Comparison of ENCODE assay signal across 1 cellular context in the genomic region with DNA sequence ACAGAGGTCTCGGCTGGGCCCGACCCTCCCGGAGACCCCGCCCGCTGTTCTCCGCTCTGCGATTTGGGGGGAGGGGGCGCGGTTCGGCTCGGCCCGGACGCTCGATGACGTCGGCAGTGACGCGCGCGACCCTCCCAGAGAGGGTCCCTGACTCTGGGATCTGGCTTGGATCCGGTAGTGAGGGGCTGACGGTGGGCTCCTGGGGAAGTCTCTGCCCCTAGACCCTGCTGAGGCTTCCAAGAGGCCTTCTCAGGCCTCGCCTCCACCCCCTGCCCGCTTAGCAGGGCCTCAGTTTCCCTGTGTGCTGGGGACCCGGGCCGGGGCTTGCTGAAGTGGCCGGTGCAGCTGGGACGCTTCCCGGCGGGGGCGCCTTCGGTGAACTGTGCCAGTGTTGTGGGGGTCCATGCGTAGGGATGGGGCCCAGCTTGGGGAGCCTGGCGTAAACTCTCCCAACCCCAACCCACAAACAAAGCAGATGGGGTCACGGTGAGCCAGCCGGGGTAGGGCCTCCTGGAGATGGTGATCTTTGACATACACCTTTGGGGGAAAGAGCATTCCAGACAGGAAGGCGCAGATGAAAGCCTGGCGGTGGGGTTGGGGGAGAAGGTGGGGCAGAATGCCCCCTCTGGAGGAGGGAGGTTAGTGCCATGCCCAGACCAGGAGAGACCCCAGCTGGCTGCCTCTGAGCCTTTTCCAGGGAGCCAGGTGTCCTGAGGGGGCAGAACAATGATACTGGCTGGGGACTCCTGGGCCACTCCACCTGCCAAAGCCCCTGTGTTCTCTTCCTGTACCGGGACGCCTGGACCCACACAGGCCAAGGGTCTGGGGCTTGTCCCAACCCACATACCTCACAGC.
A peak's percentile ranks its signal among the peaks of the same experiment; 100 is the strongest.
TF ChIP-seq lines count a peak whose summit lies in the region.

No MANE protein-coding gene starts in this region.

TF ChIP-seq in HepG2, 621 proteins besides CTCF, POLR2A, EP300 and RAD21 (continues in another document):
- TF ChIP-seq, protein P1, sequence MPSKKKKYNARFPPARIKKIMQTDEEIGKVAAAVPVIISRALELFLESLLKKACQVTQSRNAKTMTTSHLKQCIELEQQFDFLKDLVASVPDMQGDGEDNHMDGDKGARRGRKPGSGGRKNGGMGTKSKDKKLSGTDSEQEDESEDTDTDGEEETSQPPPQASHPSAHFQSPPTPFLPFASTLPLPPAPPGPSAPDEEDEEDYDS (CRISPR knock-in tag; IDR thresholded peaks at IDR 0.05) = no peak
- no peak for TF ChIP-seq ZSCAN29 (CRISPR knock-in tag; conservative IDR thresholded peaks at IDR 0.05)
- TF ChIP-seq ZNF772 (CRISPR knock-in tag; IDR thresholded peaks at IDR 0.05) = no peak
- TF ChIP-seq, protein P2, sequence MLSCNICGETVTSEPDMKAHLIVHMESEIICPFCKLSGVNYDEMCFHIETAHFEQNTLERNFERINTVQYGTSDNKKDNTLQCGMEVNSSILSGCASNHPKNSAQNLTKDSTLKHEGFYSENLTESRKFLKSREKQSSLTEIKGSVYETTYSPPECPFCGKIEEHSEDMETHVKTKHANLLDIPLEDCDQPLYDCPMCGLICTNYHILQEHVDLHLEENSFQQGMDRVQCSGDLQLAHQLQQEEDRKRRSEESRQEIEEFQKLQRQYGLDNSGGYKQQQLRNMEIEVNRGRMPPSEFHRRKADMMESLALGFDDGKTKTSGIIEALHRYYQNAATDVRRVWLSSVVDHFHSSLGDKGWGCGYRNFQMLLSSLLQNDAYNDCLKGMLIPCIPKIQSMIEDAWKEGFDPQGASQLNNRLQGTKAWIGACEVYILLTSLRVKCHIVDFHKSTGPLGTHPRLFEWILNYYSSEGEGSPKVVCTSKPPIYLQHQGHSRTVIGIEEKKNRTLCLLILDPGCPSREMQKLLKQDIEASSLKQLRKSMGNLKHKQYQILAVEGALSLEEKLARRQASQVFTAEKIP (CRISPR knock-in tag; IDR thresholded peaks at IDR 0.05; ENCODE audit: borderline replicate concordance) = no peak
- peak; percentile 11 for TF ChIP-seq SRSF1 (optimal IDR thresholded peaks at IDR 0.05; ENCODE audit: low read depth, low read length)
- no peak for TF ChIP-seq TCF7 (IDR thresholded peaks at IDR 0.05; ENCODE audit: low read depth)
- no peak for TF ChIP-seq ZFYVE20 (CRISPR knock-in tag; IDR thresholded peaks at IDR 0.05; ENCODE audit: borderline replicate concordance, low read depth)
- TF ChIP-seq ZNF670 (CRISPR knock-in tag; IDR thresholded peaks at IDR 0.05; ENCODE audit: borderline replicate concordance) = 0 out of 2 replicates have a peak, but pooled peaks have one; percentile 33
- TF ChIP-seq, protein P3, sequence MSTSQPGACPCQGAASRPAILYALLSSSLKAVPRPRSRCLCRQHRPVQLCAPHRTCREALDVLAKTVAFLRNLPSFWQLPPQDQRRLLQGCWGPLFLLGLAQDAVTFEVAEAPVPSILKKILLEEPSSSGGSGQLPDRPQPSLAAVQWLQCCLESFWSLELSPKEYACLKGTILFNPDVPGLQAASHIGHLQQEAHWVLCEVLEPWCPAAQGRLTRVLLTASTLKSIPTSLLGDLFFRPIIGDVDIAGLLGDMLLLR (CRISPR knock-in tag; IDR thresholded peaks at IDR 0.05) = no peak
- TF ChIP-seq, protein P4, sequence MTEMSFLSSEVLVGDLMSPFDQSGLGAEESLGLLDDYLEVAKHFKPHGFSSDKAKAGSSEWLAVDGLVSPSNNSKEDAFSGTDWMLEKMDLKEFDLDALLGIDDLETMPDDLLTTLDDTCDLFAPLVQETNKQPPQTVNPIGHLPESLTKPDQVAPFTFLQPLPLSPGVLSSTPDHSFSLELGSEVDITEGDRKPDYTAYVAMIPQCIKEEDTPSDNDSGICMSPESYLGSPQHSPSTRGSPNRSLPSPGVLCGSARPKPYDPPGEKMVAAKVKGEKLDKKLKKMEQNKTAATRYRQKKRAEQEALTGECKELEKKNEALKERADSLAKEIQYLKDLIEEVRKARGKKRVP (CRISPR knock-in tag; IDR thresholded peaks at IDR 0.05) = no peak
- no peak for TF ChIP-seq HOXA9 (CRISPR knock-in tag; IDR thresholded peaks at IDR 0.05; ENCODE audit: borderline replicate concordance)
- TF ChIP-seq PLRG1 (conservative IDR thresholded peaks at IDR 0.05) = no peak
- no peak for TF ChIP-seq DR1 (CRISPR knock-in tag; IDR thresholded peaks at IDR 0.05)
- TF ChIP-seq PHF20 (CRISPR knock-in tag; IDR thresholded peaks at IDR 0.05) = no peak
- TF ChIP-seq, protein P5, sequence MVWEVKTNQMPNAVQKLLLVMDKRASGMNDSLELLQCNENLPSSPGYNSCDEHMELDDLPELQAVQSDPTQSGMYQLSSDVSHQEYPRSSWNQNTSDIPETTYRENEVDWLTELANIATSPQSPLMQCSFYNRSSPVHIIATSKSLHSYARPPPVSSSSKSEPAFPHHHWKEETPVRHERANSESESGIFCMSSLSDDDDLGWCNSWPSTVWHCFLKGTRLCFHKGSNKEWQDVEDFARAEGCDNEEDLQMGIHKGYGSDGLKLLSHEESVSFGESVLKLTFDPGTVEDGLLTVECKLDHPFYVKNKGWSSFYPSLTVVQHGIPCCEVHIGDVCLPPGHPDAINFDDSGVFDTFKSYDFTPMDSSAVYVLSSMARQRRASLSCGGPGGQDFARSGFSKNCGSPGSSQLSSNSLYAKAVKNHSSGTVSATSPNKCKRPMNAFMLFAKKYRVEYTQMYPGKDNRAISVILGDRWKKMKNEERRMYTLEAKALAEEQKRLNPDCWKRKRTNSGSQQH (CRISPR knock-in tag; IDR thresholded peaks at IDR 0.05; ENCODE audit: low read depth) = no peak
- TF ChIP-seq ZFX (CRISPR knock-in tag; IDR thresholded peaks at IDR 0.05; ENCODE audit: low read depth) = peak; percentile 49
- 0 out of 2 replicates have a peak, but pooled peaks have one; percentile 24 for TF ChIP-seq ZMAT3 (CRISPR knock-in tag; conservative IDR thresholded peaks at IDR 0.05)
- 0 out of 2 replicates have a peak, but pooled peaks have one; percentile 20 for TF ChIP-seq ZSCAN21 (CRISPR knock-in tag; IDR thresholded peaks at IDR 0.05; ENCODE audit: borderline replicate concordance)
- TF ChIP-seq YEATS4 (CRISPR knock-in tag; IDR thresholded peaks at IDR 0.05; ENCODE audit: borderline replicate concordance) = no peak
- no peak for TF ChIP-seq FIP1L1 (IDR thresholded peaks at IDR 0.05; ENCODE audit: borderline replicate concordance, insufficient read depth, low read depth, low read length)
- TF ChIP-seq SP2 (CRISPR knock-in tag; IDR thresholded peaks at IDR 0.05) = no peak
- TF ChIP-seq MAFK (conservative IDR thresholded peaks at IDR 0.05 in 1 of 2, IDR thresholded peaks at IDR 0.05 in 1 of 2; ENCODE audit: low read length in 2 of 2) = no peak
- TF ChIP-seq ZNF224 (CRISPR knock-in tag; IDR thresholded peaks at IDR 0.05) = no peak
- no peak for TF ChIP-seq ZBTB8A (CRISPR knock-in tag; IDR thresholded peaks at IDR 0.05; ENCODE audit: borderline replicate concordance, low read depth)
- TF ChIP-seq ZNF136 (CRISPR knock-in tag; IDR thresholded peaks at IDR 0.05; ENCODE audit: low read depth) = no peak
- TF ChIP-seq, protein P6, sequence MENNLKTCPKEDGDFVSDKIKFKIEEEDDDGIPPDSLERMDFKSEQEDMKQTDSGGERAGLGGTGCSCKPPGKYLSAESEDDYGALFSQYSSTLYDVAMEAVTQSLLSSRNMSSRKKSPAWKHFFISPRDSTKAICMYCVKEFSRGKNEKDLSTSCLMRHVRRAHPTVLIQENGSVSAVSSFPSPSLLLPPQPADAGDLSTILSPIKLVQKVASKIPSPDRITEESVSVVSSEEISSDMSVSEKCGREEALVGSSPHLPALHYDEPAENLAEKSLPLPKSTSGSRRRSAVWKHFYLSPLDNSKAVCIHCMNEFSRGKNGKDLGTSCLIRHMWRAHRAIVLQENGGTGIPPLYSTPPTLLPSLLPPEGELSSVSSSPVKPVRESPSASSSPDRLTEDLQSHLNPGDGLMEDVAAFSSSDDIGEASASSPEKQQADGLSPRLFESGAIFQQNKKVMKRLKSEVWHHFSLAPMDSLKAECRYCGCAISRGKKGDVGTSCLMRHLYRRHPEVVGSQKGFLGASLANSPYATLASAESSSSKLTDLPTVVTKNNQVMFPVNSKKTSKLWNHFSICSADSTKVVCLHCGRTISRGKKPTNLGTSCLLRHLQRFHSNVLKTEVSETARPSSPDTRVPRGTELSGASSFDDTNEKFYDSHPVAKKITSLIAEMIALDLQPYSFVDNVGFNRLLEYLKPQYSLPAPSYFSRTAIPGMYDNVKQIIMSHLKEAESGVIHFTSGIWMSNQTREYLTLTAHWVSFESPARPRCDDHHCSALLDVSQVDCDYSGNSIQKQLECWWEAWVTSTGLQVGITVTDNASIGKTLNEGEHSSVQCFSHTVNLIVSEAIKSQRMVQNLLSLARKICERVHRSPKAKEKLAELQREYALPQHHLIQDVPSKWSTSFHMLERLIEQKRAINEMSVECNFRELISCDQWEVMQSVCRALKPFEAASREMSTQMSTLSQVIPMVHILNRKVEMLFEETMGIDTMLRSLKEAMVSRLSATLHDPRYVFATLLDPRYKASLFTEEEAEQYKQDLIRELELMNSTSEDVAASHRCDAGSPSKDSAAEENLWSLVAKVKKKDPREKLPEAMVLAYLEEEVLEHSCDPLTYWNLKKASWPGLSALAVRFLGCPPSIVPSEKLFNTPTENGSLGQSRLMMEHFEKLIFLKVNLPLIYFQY (CRISPR knock-in tag; IDR thresholded peaks at IDR 0.05; ENCODE audit: borderline replicate concordance) = no peak
- TF ChIP-seq ZNF615 (CRISPR knock-in tag; IDR thresholded peaks at IDR 0.05; ENCODE audit: borderline replicate concordance) = no peak
- TF ChIP-seq ZNF326 (CRISPR knock-in tag; IDR thresholded peaks at IDR 0.05; ENCODE audit: borderline replicate concordance) = no peak
- TF ChIP-seq, protein P7, sequence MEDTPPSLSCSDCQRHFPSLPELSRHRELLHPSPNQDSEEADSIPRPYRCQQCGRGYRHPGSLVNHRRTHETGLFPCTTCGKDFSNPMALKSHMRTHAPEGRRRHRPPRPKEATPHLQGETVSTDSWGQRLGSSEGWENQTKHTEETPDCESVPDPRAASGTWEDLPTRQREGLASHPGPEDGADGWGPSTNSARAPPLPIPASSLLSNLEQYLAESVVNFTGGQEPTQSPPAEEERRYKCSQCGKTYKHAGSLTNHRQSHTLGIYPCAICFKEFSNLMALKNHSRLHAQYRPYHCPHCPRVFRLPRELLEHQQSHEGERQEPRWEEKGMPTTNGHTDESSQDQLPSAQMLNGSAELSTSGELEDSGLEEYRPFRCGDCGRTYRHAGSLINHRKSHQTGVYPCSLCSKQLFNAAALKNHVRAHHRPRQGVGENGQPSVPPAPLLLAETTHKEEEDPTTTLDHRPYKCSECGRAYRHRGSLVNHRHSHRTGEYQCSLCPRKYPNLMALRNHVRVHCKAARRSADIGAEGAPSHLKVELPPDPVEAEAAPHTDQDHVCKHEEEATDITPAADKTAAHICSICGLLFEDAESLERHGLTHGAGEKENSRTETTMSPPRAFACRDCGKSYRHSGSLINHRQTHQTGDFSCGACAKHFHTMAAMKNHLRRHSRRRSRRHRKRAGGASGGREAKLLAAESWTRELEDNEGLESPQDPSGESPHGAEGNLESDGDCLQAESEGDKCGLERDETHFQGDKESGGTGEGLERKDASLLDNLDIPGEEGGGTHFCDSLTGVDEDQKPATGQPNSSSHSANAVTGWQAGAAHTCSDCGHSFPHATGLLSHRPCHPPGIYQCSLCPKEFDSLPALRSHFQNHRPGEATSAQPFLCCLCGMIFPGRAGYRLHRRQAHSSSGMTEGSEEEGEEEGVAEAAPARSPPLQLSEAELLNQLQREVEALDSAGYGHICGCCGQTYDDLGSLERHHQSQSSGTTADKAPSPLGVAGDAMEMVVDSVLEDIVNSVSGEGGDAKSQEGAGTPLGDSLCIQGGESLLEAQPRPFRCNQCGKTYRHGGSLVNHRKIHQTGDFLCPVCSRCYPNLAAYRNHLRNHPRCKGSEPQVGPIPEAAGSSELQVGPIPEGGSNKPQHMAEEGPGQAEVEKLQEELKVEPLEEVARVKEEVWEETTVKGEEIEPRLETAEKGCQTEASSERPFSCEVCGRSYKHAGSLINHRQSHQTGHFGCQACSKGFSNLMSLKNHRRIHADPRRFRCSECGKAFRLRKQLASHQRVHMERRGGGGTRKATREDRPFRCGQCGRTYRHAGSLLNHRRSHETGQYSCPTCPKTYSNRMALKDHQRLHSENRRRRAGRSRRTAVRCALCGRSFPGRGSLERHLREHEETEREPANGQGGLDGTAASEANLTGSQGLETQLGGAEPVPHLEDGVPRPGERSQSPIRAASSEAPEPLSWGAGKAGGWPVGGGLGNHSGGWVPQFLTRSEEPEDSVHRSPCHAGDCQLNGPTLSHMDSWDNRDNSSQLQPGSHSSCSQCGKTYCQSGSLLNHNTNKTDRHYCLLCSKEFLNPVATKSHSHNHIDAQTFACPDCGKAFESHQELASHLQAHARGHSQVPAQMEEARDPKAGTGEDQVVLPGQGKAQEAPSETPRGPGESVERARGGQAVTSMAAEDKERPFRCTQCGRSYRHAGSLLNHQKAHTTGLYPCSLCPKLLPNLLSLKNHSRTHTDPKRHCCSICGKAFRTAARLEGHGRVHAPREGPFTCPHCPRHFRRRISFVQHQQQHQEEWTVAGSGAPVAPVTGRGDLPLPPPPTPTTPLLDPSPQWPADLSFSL (CRISPR knock-in tag; IDR thresholded peaks at IDR 0.05) = no peak
- TF ChIP-seq ZNF678 (CRISPR knock-in tag; IDR thresholded peaks at IDR 0.05) = no peak
- TF ChIP-seq HOXA3 (CRISPR knock-in tag; IDR thresholded peaks at IDR 0.05) = 0 out of 2 replicates have a peak, but pooled peaks have one; percentile 47
- no peak for TF ChIP-seq AKAP8 (CRISPR knock-in tag; IDR thresholded peaks at IDR 0.05)
- TF ChIP-seq MED1 (CRISPR knock-in tag; IDR thresholded peaks at IDR 0.05) = no peak
- TF ChIP-seq ZNF180 (CRISPR knock-in tag; IDR thresholded peaks at IDR 0.05; ENCODE audit: borderline replicate concordance, low read depth) = no peak
- peak; percentile 28 for TF ChIP-seq ZFY (CRISPR knock-in tag; IDR thresholded peaks at IDR 0.05)
- TF ChIP-seq CREB1 (IDR thresholded peaks at IDR 0.05) = peak; percentile 68; the same call in 1 of the 2 replicates
- no peak for TF ChIP-seq CREB1 (CRISPR knock-in tag; IDR thresholded peaks at IDR 0.05)
- no peak for TF ChIP-seq HNRNPH1 (optimal IDR thresholded peaks at IDR 0.05; ENCODE audit: low read depth, low read length)
- no peak for TF ChIP-seq CCAR2 (optimal IDR thresholded peaks at IDR 0.05; ENCODE audit: low read depth, low read length)
- TF ChIP-seq FOXC1 (CRISPR knock-in tag; IDR thresholded peaks at IDR 0.05; ENCODE audit: borderline replicate concordance) = no peak
- TF ChIP-seq TP53 (CRISPR knock-in tag; conservative IDR thresholded peaks at IDR 0.05) = no peak
- TF ChIP-seq PHF8 (CRISPR knock-in tag; IDR thresholded peaks at IDR 0.05) = 0 out of 2 replicates have a peak, but pooled peaks have one; percentile 29
- TF ChIP-seq KDM3A (CRISPR knock-in tag; IDR thresholded peaks at IDR 0.05; ENCODE audit: low read depth) = no peak
- 0 out of 2 replicates have a peak, but pooled peaks have one; percentile 30 for TF ChIP-seq ZNF749 (CRISPR knock-in tag; IDR thresholded peaks at IDR 0.05; ENCODE audit: borderline replicate concordance)
- TF ChIP-seq ZBTB7A (CRISPR knock-in tag; IDR thresholded peaks at IDR 0.05) = peak; percentile 15; the same call in 1 of the 2 replicates
- TF ChIP-seq SRF (IDR thresholded peaks at IDR 0.05; ENCODE audit: low read depth, low read length) = no peak
- TF ChIP-seq FOXJ3 (CRISPR knock-in tag; IDR thresholded peaks at IDR 0.05; ENCODE audit: borderline replicate concordance) = no peak
